In the genomic region with DNA sequence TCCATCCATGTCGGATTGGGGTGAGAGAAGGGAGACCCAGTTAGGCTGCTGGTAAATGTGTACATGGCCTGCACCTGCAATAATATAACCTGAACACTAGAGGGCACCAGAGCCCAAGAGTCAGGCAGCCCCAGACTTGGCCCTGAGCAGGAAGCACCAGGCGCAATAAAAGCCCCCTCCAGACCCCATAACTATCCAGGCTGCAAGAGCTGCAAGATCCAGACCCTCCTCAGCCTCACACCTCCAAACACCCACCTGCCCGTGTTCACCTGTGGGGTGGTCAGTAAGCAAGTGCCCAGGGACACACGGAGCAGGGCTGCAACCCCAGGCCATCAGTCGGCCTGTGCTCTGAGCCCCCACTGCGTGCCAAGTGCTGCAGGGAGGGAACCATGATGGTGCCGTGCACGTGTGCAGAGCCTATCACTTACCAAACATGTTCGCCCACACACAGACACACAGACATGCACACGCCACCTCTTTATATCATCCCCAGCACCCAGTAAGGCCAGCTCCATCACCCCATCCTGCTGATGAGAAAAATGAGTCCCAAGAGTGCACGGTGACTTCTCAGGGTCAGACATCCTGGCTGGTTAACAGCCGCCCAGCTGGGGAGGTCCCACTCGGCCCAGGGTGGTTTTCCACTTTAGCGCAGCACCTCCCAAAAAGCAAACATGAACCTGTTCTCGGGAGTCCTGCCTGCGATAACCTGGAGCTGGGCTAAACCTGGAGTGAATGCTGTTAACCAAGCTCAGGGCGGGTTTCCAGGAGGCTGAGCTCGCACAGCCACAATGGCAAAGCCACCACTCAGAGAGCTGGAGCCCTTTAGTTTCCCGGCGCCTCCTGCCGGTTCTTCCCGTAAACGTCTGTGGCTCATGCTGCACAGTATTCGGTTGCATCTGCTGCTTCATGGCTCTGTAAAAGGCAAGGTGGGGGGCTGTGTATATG, we compare ENCODE assay signal across 8 cellular contexts.
DNase-seq lines count a peak whose midpoint lies in the region; ATAC-seq and TF ChIP-seq lines count a peak whose summit lies in the region.

No MANE protein-coding gene starts in this region.

- no peaks in the 10 kb centered on the region for H3K36me3 ChIP-seq in suprapubic skin

- DNase-seq in A172 (ENCODE audit: low spot score) (peak; percentile 61), NCI-H524 (lab: John Stamatoyannopoulos, UW) (peak; percentile 45 to 79), ecto neural progenitor cell (ENCODE audit: low spot score) (peak; percentile 77), midbrain (lab: John Stamatoyannopoulos, UW) (peak; percentile 55), suprapubic skin (ENCODE audit: low spot score in 2 of 2) (no peak)
- peak; percentile 30 for DNase-seq in activated CD4-positive, alpha-beta T cell treated with anti-CD3 and anti-CD28 coated beads, Interleukin-2, amount 50 U/mL, for 1 hour

- TF ChIP-seq EP300 in suprapubic skin (IDR thresholded peaks at IDR 0.05), result no peak

- H3K4me1 ChIP-seq in suprapubic skin, result peaks cover 15% of the 10 kb centered on the region

- peak; percentile 76 to 79 for TF ChIP-seq CTCF in suprapubic skin (IDR thresholded peaks at IDR 0.05)

- no peak for TF ChIP-seq POLR2A in suprapubic skin (IDR thresholded peaks at IDR 0.05)

- H3K27ac ChIP-seq in suprapubic skin, result no peak overlapping the region

- 66% methylated on average over 15 of the region's 24 CpGs for WGBS in suprapubic skin

- peak; percentile 71 for ATAC-seq in GM18508 (IDR thresholded peaks at IDR 0.05; ENCODE audit: insufficient read depth, unreplicated experiment)
- peak; percentile 73 for ATAC-seq in HG03280 (IDR thresholded peaks at IDR 0.05; ENCODE audit: unreplicated experiment)

- no peak overlapping the region for H3K4me3 ChIP-seq in suprapubic skin

- H3K27me3 ChIP-seq in suprapubic skin, result no peaks in the 10 kb centered on the region

- H3K9me3 ChIP-seq in suprapubic skin, result no peaks in the 10 kb centered on the region

Comparison
In these comparisons a context has a peak if more than half of its experiments do, and no peak if none do; other contexts are left out.
1. DNase-seq: peak in A172 (single experiment), NCI-H524 (2 of 2), activated CD4-positive, alpha-beta T cell treated with anti-CD3 and anti-CD28 coated beads, Interleukin-2, amount 50 U/mL, for 1 hour (single experiment), ecto neural progenitor cell (single experiment) and midbrain (single experiment); none in suprapubic skin (0 of 2).